In the genomic region with DNA sequence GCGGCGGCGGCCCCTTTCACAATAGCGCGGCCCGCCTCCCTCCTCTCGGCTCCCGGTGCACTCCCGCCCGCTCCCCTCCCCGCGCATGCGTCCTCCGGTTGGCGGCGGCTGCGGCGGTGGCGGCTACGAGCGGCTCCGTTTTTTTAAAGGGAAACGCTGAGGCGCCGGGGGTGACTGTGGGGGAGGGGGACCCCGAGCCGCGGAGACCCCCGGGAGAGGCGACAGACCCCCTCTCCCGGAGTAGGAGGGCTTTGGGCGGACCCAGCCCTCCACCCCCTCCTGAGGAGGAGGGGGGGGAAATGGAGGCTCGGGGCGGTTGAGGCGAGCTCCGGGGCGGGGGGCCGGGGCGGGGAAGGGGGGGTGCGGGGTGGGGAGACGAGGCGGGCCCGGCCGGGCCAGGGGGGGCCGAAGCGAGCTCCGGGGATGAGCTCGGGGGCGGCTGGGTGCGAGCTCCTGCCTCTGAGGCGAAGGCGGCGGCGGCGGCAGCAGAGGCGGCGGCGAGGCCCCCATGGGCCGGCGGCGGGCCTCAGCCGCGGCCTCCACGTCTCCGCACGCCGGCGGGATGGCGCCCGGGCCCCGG, we compare ENCODE assay signal across 8 cellular contexts. TPM values are rescaled to one million over a fixed set of nuclear protein-coding genes. Genes with fewer than 3 reads are reported as not detected.
DNase-seq lines count a peak whose midpoint lies in the region; ATAC-seq and TF ChIP-seq lines count a peak whose summit lies in the region.

A gene with protein sequence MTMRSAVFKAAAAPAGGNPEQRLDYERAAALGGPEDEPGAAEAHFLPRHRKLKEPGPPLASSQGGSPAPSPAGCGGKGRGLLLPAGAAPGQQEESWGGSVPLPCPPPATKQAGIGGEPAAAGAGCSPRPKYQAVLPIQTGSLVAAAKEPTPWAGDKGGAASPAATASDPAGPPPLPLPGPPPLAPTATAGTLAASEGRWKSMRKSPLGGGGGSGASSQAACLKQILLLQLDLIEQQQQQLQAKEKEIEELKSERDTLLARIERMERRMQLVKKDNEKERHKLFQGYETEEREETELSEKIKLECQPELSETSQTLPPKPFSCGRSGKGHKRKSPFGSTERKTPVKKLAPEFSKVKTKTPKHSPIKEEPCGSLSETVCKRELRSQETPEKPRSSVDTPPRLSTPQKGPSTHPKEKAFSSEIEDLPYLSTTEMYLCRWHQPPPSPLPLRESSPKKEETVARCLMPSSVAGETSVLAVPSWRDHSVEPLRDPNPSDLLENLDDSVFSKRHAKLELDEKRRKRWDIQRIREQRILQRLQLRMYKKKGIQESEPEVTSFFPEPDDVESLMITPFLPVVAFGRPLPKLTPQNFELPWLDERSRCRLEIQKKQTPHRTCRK (plus strand): TSS at position 86 of the 580 bp plus-strand sequence. CDS start 642 bp downstream, outside the sequence.

- H3K9me3 Mint-ChIP-seq in natural killer cell treated with Interleukin-12 subunit alpha and Interleukin-12 subunit beta and Interleukin-15 and Interleukin-18, amount 100 ng/mL, for 72 hours = no peaks in the 10 kb centered on the region

- peak; percentile 38; the same call in 1 of the 2 replicates for TF ChIP-seq POLR2A in Raji (IDR thresholded peaks at IDR 0.05; ENCODE audit: insufficient read depth, low read depth, low read length)

- H3K4me3 ChIP-seq in Jurkat, Clone E6-1 (ENCODE audit: low read length) = peak within 1 kb of the TSS; percentile 90
- peak within 1 kb of the TSS; percentile 96 for H3K4me3 ChIP-seq in fibroblast of the aortic adventitia (ENCODE audit: low read depth, low read length)

- peaks cover 33 to 37% of the 10 kb centered on the region in 2 donors for H3K4me1 Mint-ChIP-seq in natural killer cell treated with Interleukin-12 subunit alpha and Interleukin-12 subunit beta and Interleukin-15 and Interleukin-18, amount 100 ng/mL, for 72 hours (ENCODE audit: low read depth in 2 of 2)

- peak within 1 kb of the TSS; percentile 82 to 85 for H3K27ac Mint-ChIP-seq in natural killer cell treated with Interleukin-12 subunit alpha and Interleukin-12 subunit beta and Interleukin-15 and Interleukin-18, amount 100 ng/mL, for 72 hours

- no peak for TF ChIP-seq CTCF in fibroblast of the aortic adventitia (IDR thresholded peaks at IDR 0.05; ENCODE audit: insufficient read depth, low read length)

- peak; percentile 68 for ATAC-seq in GM19324 (IDR thresholded peaks at IDR 0.05; ENCODE audit: low FRiP score, unreplicated experiment)
- ATAC-seq in natural killer cell treated with Interleukin-12 subunit alpha and Interleukin-12 subunit beta and Interleukin-15 and Interleukin-18, amount 100 ng/mL, for 72 hours = peak; percentile 84 to 90

- H3K27me3 Mint-ChIP-seq in natural killer cell treated with Interleukin-12 subunit alpha and Interleukin-12 subunit beta and Interleukin-15 and Interleukin-18, amount 100 ng/mL, for 72 hours = no peaks in the 10 kb centered on the region

- peaks cover 15% of the 10 kb centered on the region for H3K36me3 Mint-ChIP-seq in natural killer cell treated with Interleukin-12 subunit alpha and Interleukin-12 subunit beta and Interleukin-15 and Interleukin-18, amount 100 ng/mL, for 72 hours

- DNase-seq in AG20443 (ENCODE audit: low spot score) (peak; percentile 98), activated gamma-delta T cell (lab: John Stamatoyannopoulos, UW) (peak; percentile 80), fibroblast of the aortic adventitia (ENCODE audit: low read depth) (peak; percentile 69)
- DNase-seq in Jurkat, Clone E6-1 (ENCODE audit: low read depth, low spot score) = no peak
- DNase-seq in natural killer cell treated with Interleukin-12 subunit alpha and Interleukin-12 subunit beta and Interleukin-15 and Interleukin-18, amount 100 ng/mL, for 72 hours (ENCODE audit: low spot score) = peak; percentile 93
- peak; percentile 73 to 88 (median 80) for DNase-seq in stimulated activated naive CD4-positive, alpha-beta T cell (lab: John Stamatoyannopoulos, UW)

- H3K4me3 Mint-ChIP-seq in natural killer cell treated with Interleukin-12 subunit alpha and Interleukin-12 subunit beta and Interleukin-15 and Interleukin-18, amount 100 ng/mL, for 72 hours = peak within 1 kb of the TSS; percentile 81

RNA-seq across cellular contexts. Expression of the gene that starts here (rescaled TPM):
- polyA plus RNA-seq in Jurkat, Clone E6-1 (2012; ENCODE audit: insufficient read depth, insufficient read length) = 61.3 TPM
- 64.1 and 162 TPM in 2 replicates for total RNA-seq in fibroblast of the aortic adventitia (ENCODE audit: low replicate concordance)
- 100 to 1,000 TPM in 1 of 2 donors, 10 to 100 TPM in 1; 79.8 to 102 TPM for total RNA-seq in natural killer cell treated with Interleukin-12 subunit alpha and Interleukin-12 subunit beta and Interleukin-15 and Interleukin-18, amount 100 ng/mL, for 72 hours
